1 cellular context compared by ENCODE assay signal in genomic region chr7:5273866-5274381, GRCh38.
TF ChIP-seq lines count a peak whose summit lies in the region.
"Not testable (repeated sequence)": the region's sequence is repeated elsewhere in the genome, so short reads cannot be mapped to it uniquely, and the experiment has no call there.

No MANE protein-coding gene starts in this region.

TF ChIP-seq in K562, 482 proteins besides CTCF, POLR2A, EP300 and RAD21:
- 0 out of 2 replicates have a peak, but pooled peaks have one; percentile 33 for TF ChIP-seq ZBTB40 (IDR thresholded peaks at IDR 0.05)
- not testable (repeated sequence) for TF ChIP-seq ZBTB40 (CRISPR knock-in tag; IDR thresholded peaks at IDR 0.05)
- peak; percentile 49 for TF ChIP-seq RBM25 (IDR thresholded peaks at IDR 0.05; ENCODE audit: low read depth, low read length, severe bottlenecking)
- TF ChIP-seq ZFP36 (IDR thresholded peaks at IDR 0.05; ENCODE audit: low read depth, low read length, partially characterized antibody): peak; percentile 56
